ENCODE assay signal across 22 cellular contexts in genomic region chr6:43146228-43146627, GRCh38.
"Had no signal": no experiment of that assay in that cellular context is flagged by ENCODE, and none has a peak within 500 bp of the region (broad histone marks: within the 10 kb centered on the region; RNA-seq: fewer than 3 reads in every experiment).

No MANE protein-coding gene starts in this region.

- H3K27me3 Mint-ChIP-seq: activated CD8-positive, alpha-beta T cell treated with anti-CD3 and anti-CD28 coated beads for 36 hours had no signal

- ATAC-seq: activated CD8-positive, alpha-beta T cell treated with anti-CD3 and anti-CD28 coated beads for 36 hours; activated T-cell treated with anti-CD3 and anti-CD28 coated beads, Interleukin-2, amount 50 U/mL, for 4 hours; activated T-helper 17 cell treated with anti-CD3 and anti-CD28 coated beads, Interleukin-2, amount 50 U/mL, for 72 hours; left lung; lower lobe of right lung; stimulated activated naive CD8-positive, alpha-beta T cell treated with anti-CD3 and anti-CD28 coated beads, Interleukin-15, Interleukin-2, amounts not matched to agents 100 U/mL and 50 U/mL, for 24 hours had no signal

- H3K9me3 Mint-ChIP-seq: activated CD8-positive, alpha-beta T cell treated with anti-CD3 and anti-CD28 coated beads for 36 hours; activated T-cell treated with anti-CD3 and anti-CD28 coated beads, Interleukin-2, amount 50 U/mL, for 4 hours; activated T-helper 17 cell treated with anti-CD3 and anti-CD28 coated beads, Interleukin-2, amount 50 U/mL, for 72 hours; nephron; T-helper 1 cell treated with Interleukin-12 subunit alpha and Interleukin-12 subunit beta and Interleukin-4 antibody, amounts not matched to agents 30 μg/mL and 1 μg/mL, for 36 hours had no signal

- H3K36me3 ChIP-seq: colonic mucosa, neutrophil, ovary, prostate gland, transverse colon had no signal

- H3K4me3 Mint-ChIP-seq: activated CD8-positive, alpha-beta T cell treated with anti-CD3 and anti-CD28 coated beads for 36 hours; activated T-cell treated with anti-CD3 and anti-CD28 coated beads, Interleukin-2, amount 50 U/mL, for 4 hours; activated T-helper 17 cell treated with anti-CD3 and anti-CD28 coated beads, Interleukin-2, amount 50 U/mL, for 72 hours; nephron; T-helper 1 cell treated with Interleukin-12 subunit alpha and Interleukin-12 subunit beta and Interleukin-4 antibody, amounts not matched to agents 30 μg/mL and 1 μg/mL, for 36 hours had no signal

- H3K27ac ChIP-seq: colonic mucosa, left lung, lower lobe of right lung, neutrophil, ovary, spleen, testis, transverse colon had no signal

- DNase-seq: activated CD4-positive, alpha-beta T cell treated with anti-CD3 and anti-CD28 coated beads, Interleukin-2, amount 50 U/mL, for 1 hour; activated CD8-positive, alpha-beta T cell treated with anti-CD3 and anti-CD28 coated beads for 36 hours; activated gamma-delta T cell treated with Interleukin-2 at 50 U/mL for 16 hours; activated naive CD4-positive, alpha-beta T cell treated with anti-CD3 and anti-CD28 coated beads, Interleukin-2, amount 50 U/mL, for 16 hours; activated T-cell treated with anti-CD3 and anti-CD28 coated beads, Interleukin-2, amount 50 U/mL, for 4 hours; amniotic stem cell; colonic mucosa; effector CD8-positive, alpha-beta T cell; left lung; lower lobe of right lung; mesendoderm; ovary; spleen; stimulated activated naive CD8-positive, alpha-beta T cell treated with anti-CD3 and anti-CD28 coated beads, Interleukin-15, Interleukin-2, amounts not matched to agents 100 U/mL and 50 U/mL, for 24 hours; T1000; testis; transverse colon had no signal

- H3K27ac Mint-ChIP-seq: activated CD8-positive, alpha-beta T cell treated with anti-CD3 and anti-CD28 coated beads for 36 hours; activated T-helper 17 cell treated with anti-CD3 and anti-CD28 coated beads, Interleukin-2, amount 50 U/mL, for 72 hours; T-helper 1 cell treated with Interleukin-12 subunit alpha and Interleukin-12 subunit beta and Interleukin-4 antibody, amounts not matched to agents 30 μg/mL and 1 μg/mL, for 36 hours had no signal

- H3K9me3 ChIP-seq: colonic mucosa, left lung, lower lobe of right lung, neutrophil, ovary, prostate gland, spleen, testis, transverse colon had no signal

- H3K4me3 ChIP-seq: colonic mucosa, left lung, lower lobe of right lung, ovary, prostate gland, spleen, testis, transverse colon had no signal

- H3K4me1 ChIP-seq: colonic mucosa had no signal

- H3K27me3 ChIP-seq: colonic mucosa, left lung, neutrophil, ovary, spleen, testis, transverse colon had no signal
